25 cellular contexts compared by ENCODE assay signal in genomic region chr3:193941486-193941885, GRCh38.
DNase-seq lines count a peak whose midpoint lies in the region; ATAC-seq, FAIRE-seq and TF ChIP-seq lines count a peak whose summit lies in the region.
"Had no signal": no experiment of that assay in that cellular context is flagged by ENCODE, and none has a peak within 500 bp of the region (broad histone marks: within the 10 kb centered on the region; RNA-seq: fewer than 3 reads in every experiment).

No MANE protein-coding gene starts in this region.

- no peak overlapping the region for H2BK120ac ChIP-seq in H1 (replicated peaks; ENCODE audit: low read depth, low read length)

- H3K9me3 ChIP-seq in K562 (replicated peaks; ENCODE audit: control insufficient read depth, insufficient read depth, low read depth, low read length) (no peaks in the 10 kb centered on the region), H1 (ENCODE audit: insufficient read depth in 2 of 2, low read depth in 1 of 2, low read length in 1 of 2) (no peaks in the 10 kb centered on the region)
- H3K9me3 ChIP-seq: A549; BLaER1 treated with 17β-estradiol and CSF1 and Interleukin-3, amounts not matched to agents 10 nM and 100 nM; Caco-2 had no signal

- H3K79me1 ChIP-seq in H1 (ENCODE audit: low read depth, low read length) = no peaks in the 10 kb centered on the region

- H3K79me2 ChIP-seq in K562 (ENCODE audit: control insufficient read depth, insufficient read depth, low read length) (no peaks in the 10 kb centered on the region), H1 (ENCODE audit: control insufficient read depth in 1 of 2, insufficient read depth in 2 of 2, low read length in 2 of 2) (no peaks in the 10 kb centered on the region)

- H3K23ac ChIP-seq in H1 (ENCODE audit: insufficient read length) = no peak overlapping the region

- H3K4me2 ChIP-seq in K562 (ENCODE audit: insufficient read depth, low read length) (no peak overlapping the region), H1 (ENCODE audit: insufficient read depth in 1 of 2, low read depth in 2 of 2, low read length in 2 of 2) (no peak overlapping the region)
- H3K4me2 ChIP-seq: A549; BLaER1 treated with 17β-estradiol and CSF1 and Interleukin-3, amounts not matched to agents 10 nM and 100 nM had no signal

- no peak for TF ChIP-seq CTCF in Calu3 (IDR thresholded peaks at IDR 0.05; ENCODE audit: unreplicated experiment)
- TF ChIP-seq CTCF in K562 (IDR thresholded peaks at IDR 0.05 in 2 of 3, conservative IDR thresholded peaks at IDR 0.05 in 1 of 3; ENCODE audit: insufficient read depth in 2 of 3, low read depth in 1 of 3, low read length in 3 of 3) = no peak
- TF ChIP-seq CTCF in H1 (IDR thresholded peaks at IDR 0.05; ENCODE audit: control extremely low read depth in 1 of 3, insufficient read depth in 1 of 3, low read depth in 1 of 3, low read length in 3 of 3) = no peak
- TF ChIP-seq CTCF in dorsolateral prefrontal cortex (IDR thresholded peaks at IDR 0.05 in 54 of 56, conservative IDR thresholded peaks at IDR 0.05 in 2 of 56; ENCODE audit: low read depth in 1 of 56, partially characterized antibody in 56 of 56) = no peak

- TF ChIP-seq RAD21 in K562 (CRISPR knock-in tag; conservative IDR thresholded peaks at IDR 0.05 in 1 of 2, IDR thresholded peaks at IDR 0.05 in 1 of 2) (no peak), H1 (IDR thresholded peaks at IDR 0.05 in 1 of 2, conservative IDR thresholded peaks at IDR 0.05 in 1 of 2; ENCODE audit: low read depth in 2 of 2, low read length in 2 of 2) (no peak)

- peaks cover 14% of the 10 kb centered on the region for H3K4me1 Mint-ChIP-seq in Calu3 (ENCODE audit: low read depth, unreplicated experiment)
- H3K4me1 Mint-ChIP-seq: B cell had no signal

- peak overlapping the region; percentile 16; the same call in 1 of the 2 replicates for H2BK20ac ChIP-seq in H1 (ENCODE audit: low read length)

- peaks cover 26 to 57% of the 10 kb centered on the region in 2 experiments for H3K4me1 ChIP-seq in K562 (replicated peaks in 1 of 2; ENCODE audit: control insufficient read depth in 2 of 2, insufficient read depth in 2 of 2, low read length in 2 of 2)
- H3K4me1 ChIP-seq in H1 (replicated peaks in 1 of 4; ENCODE audit: control insufficient read depth in 3 of 4, insufficient read depth in 4 of 4, low read length in 3 of 4) = peaks cover 15 to 37% (median 28%) of the 10 kb centered on the region in 4 experiments
- H3K4me1 ChIP-seq: A549; BLaER1 treated with 17β-estradiol and CSF1 and Interleukin-3, amounts not matched to agents 10 nM and 100 nM had no signal

- peak overlapping the region; percentile 89; the same call in 2 of the 3 replicates for H3K27ac ChIP-seq in K562 (ENCODE audit: extremely low read depth, low read depth, low read length)
- no peak overlapping the region for H3K27ac ChIP-seq in H1 (ENCODE audit: low read depth, low read length)
- no peak overlapping the region for H3K27ac ChIP-seq in dorsolateral prefrontal cortex
- H3K27ac ChIP-seq: 22Rv1; A549; BLaER1 treated with 17β-estradiol and CSF1 and Interleukin-3, amounts not matched to agents 10 nM and 100 nM; C4-2B had no signal

- no peak overlapping the region for H3K4ac ChIP-seq in H1 (replicated peaks; ENCODE audit: insufficient read length, low read depth, low read length)

- peak overlapping the region; percentile 15 for H3K27ac Mint-ChIP-seq in Calu3 (ENCODE audit: unreplicated experiment)
- H3K27ac Mint-ChIP-seq: B cell; CD4-positive, alpha-beta T cell; CD8-positive, alpha-beta T cell had no signal

- H3K4me3 ChIP-seq in K562 (no peak overlapping the region), H1 (ENCODE audit: extremely low read depth in 1 of 4, insufficient read depth in 2 of 4, low read depth in 3 of 4, low read length in 4 of 4) (no peak overlapping the region), dorsolateral prefrontal cortex (no peak overlapping the region)
- H3K4me3 ChIP-seq: A549; BLaER1 treated with 17β-estradiol and CSF1 and Interleukin-3, amounts not matched to agents 10 nM and 100 nM; GM12878 had no signal

- ATAC-seq in K562 = no peak
- ATAC-seq in GM21717 (IDR thresholded peaks at IDR 0.05; ENCODE audit: unreplicated experiment) = no peak
- ATAC-seq: A549; CD8-positive, alpha-beta T cell; GM12878 had no signal

- FAIRE-seq in K562 (lab: Jason Lieb, UNC) (no peak), H1 (lab: Jason Lieb, UNC) (no peak), urothelium cell line (lab: Jason Lieb, UNC) (peak; percentile 72)
- FAIRE-seq: A549, GM12878, GM19239 had no signal

- intact Hi-C loops in Calu3 (cut with micrococcal nuclease; ENCODE audit: unreplicated experiment) (loop anchor here (10.0 kb wide), 1 partner anchor 193 kb away; the partner anchor contains the start of gene HES1), K562 (cut with micrococcal nuclease) (loop anchor here (10.0 kb wide), 1 partner anchor 373 kb away; no protein-coding TSS in a partner anchor), dorsolateral prefrontal cortex (cut with DNase I) (no loop called here)

- 68% methylated on average over 9 of the region's 10 CpGs for WGBS in K562 (ENCODE audit: insufficient coverage, low coverage, missing lambda C conversion rate)
- 84% methylated on average over 10 of the region's 10 CpGs; no CpG with 5 or more reads in 1 of the 2 experiments for WGBS in H1 (ENCODE audit: extremely low coverage in 1 of 2, insufficient coverage in 1 of 2, insufficient read length in 1 of 2, insufficient replicate concordance in 2 of 2, low coverage in 1 of 2, low lambda C conversion rate in 2 of 2, missing lambda C conversion rate in 1 of 2), 2 experiments

- no peak for TF ChIP-seq POLR2A in K562 (conservative IDR thresholded peaks at IDR 0.05)
- TF ChIP-seq POLR2A in H1 (IDR thresholded peaks at IDR 0.05; ENCODE audit: control extremely low read depth in 1 of 2, low read depth in 2 of 2, low read length in 2 of 2) = no peak

- H2BK12ac ChIP-seq in H1 (ENCODE audit: low read depth, low read length) = peak overlapping the region; percentile 21; the same call in 1 of the 2 replicates

- in situ Hi-C loops in K562 (cut with MboI) = no loop called here

- TF ChIP-seq EP300 in K562 (IDR thresholded peaks at IDR 0.05; ENCODE audit: low read length) (no peak), H1 (IDR thresholded peaks at IDR 0.05; ENCODE audit: borderline replicate concordance in 1 of 2, low read depth in 2 of 2, low read length in 2 of 2) (no peak)

- H3K18ac ChIP-seq in H1 (ENCODE audit: extremely low read depth, low read length) = no peak overlapping the region; the same call in 1 of the 2 replicates

- no peaks in the 10 kb centered on the region for H3K27me3 ChIP-seq in K562 (ENCODE audit: control insufficient read depth in 2 of 2, insufficient read depth in 2 of 2, low read length in 2 of 2)
- peaks cover 0 to 2% (median 0%) of the 10 kb centered on the region in 4 experiments; a peak in 3 of 7 replicates for H3K27me3 ChIP-seq in H1 (replicated peaks in 1 of 4; ENCODE audit: control insufficient read depth in 3 of 4, extremely low read depth in 1 of 4, insufficient read depth in 3 of 4, low read length in 3 of 4)
- H3K27me3 ChIP-seq in dorsolateral prefrontal cortex = no peaks in the 10 kb centered on the region
- H3K27me3 ChIP-seq: BLaER1 treated with 17β-estradiol and CSF1 and Interleukin-3, amounts not matched to agents 10 nM and 100 nM had no signal

- POLR2A ChIA-PET in K562 (lab: Yijun Ruan, JAX) (interaction anchor here (0.7 to 3.4 kb wide), 2 partner anchors 12 to 134 kb away, joined by 3 to 16 read pairs; no protein-coding TSS in a partner anchor), H1 (lab: Charles Lee; ENCODE audit: partially characterized antibody) (no interaction called here)

- no peaks in the 10 kb centered on the region for H3K9me1 ChIP-seq in K562 (ENCODE audit: control insufficient read depth, insufficient read depth, low read length)

- 0 out of 2 replicates have a peak overlapping the region, but pooled peaks have one; percentile 2 for H2AK5ac ChIP-seq in H1 (ENCODE audit: low read depth, low read length)

- H4K8ac ChIP-seq in H1 (ENCODE audit: extremely low read depth, insufficient read depth, low read length) = no peak overlapping the region

- no peak overlapping the region for H3K56ac ChIP-seq in H1 (replicated peaks; ENCODE audit: insufficient read length, low read depth, low read length)

- no peak overlapping the region for H4K5ac ChIP-seq in H1 (ENCODE audit: insufficient read length, low read depth, low read length)

- no peak for DNase-seq in Calu3
- DNase-seq in K562 (ENCODE audit: extremely low read depth in 1 of 4, low spot score in 3 of 4) = no peak
- DNase-seq in H1 (ENCODE audit: low read depth in 1 of 2, low spot score in 2 of 2) = no peak
- no peak for DNase-seq in urothelium cell line (ENCODE audit: low spot score)
- DNase-seq in NCI-H446 (lab: John Stamatoyannopoulos, UW) = no peak
- no peak for DNase-seq in dorsolateral prefrontal cortex
- DNase-seq: AML-193; Caco-2; CD4-positive, alpha-beta T cell; CD8-positive, alpha-beta T cell; DMS 273 treated with DMSO at 0.1 percent for 48 hours; DMS153; DMS53; DMS79; DND-41; EL; GDM1 had no signal

- H2BK15ac ChIP-seq in H1 (ENCODE audit: low read length) = peak overlapping the region; percentile 46; the same call in 1 of the 2 replicates

- no peaks in the 10 kb centered on the region for H3K27me3 Mint-ChIP-seq in Calu3 (ENCODE audit: unreplicated experiment)

- H2AFZ ChIP-seq in K562 (ENCODE audit: low read depth, low read length) (peak overlapping the region; percentile 95), H1 (ENCODE audit: low read length) (no peak overlapping the region)

- CTCF ChIA-PET in Calu3 (lab: Charles Lee) = interaction anchor here (3.6 kb wide), 1 partner anchor 12 kb away, joined by 15 read pairs; no protein-coding TSS in a partner anchor
- CTCF ChIA-PET in K562 (lab: Yijun Ruan, JAX; ENCODE audit: low intra/inter-chr PET ratio) = no interaction called here
- CTCF ChIA-PET in H1 (lab: Charles Lee; ENCODE audit: partially characterized antibody) = interaction anchor here (0.8 to 1.8 kb wide), 3 partner anchors 12 to 115 kb away, joined by 3 to 5 read pairs (median 3); no protein-coding TSS in a partner anchor

- H3K4me3 Mint-ChIP-seq in Calu3 (ENCODE audit: low read depth, unreplicated experiment) = no peak overlapping the region
- H3K4me3 Mint-ChIP-seq: B cell; CD4-positive, alpha-beta T cell; CD8-positive, alpha-beta T cell had no signal

- H3K36me3 ChIP-seq in K562 (ENCODE audit: control insufficient read depth, insufficient read depth, low read length) = no peaks in the 10 kb centered on the region
- no peaks in the 10 kb centered on the region for H3K36me3 ChIP-seq in H1 (ENCODE audit: control insufficient read depth in 2 of 4, insufficient read depth in 4 of 4, low read length in 3 of 4)
- H3K36me3 ChIP-seq: BLaER1 treated with 17β-estradiol and CSF1 and Interleukin-3, amounts not matched to agents 10 nM and 100 nM had no signal

- BruUV-seq in Calu3 (replicated peaks; lab: Mats Ljungman, UMichigan) = no TSS peak
- no TSS peak for BruUV-seq in K562 (replicated peaks; lab: Mats Ljungman, UMichigan)

- H4K91ac ChIP-seq in H1 (replicated peaks; ENCODE audit: insufficient read length, low read length) = no peak overlapping the region

- peak overlapping the region; percentile 62; the same call in 1 of the 2 replicates for H2BK5ac ChIP-seq in H1 (ENCODE audit: low read depth, low read length)

- H3K36me3 Mint-ChIP-seq in Calu3 (ENCODE audit: insufficient read depth, unreplicated experiment) = no peaks in the 10 kb centered on the region
- H3K36me3 Mint-ChIP-seq: CD8-positive, alpha-beta T cell had no signal

- H3K14ac ChIP-seq in H1 (ENCODE audit: insufficient read length) = no peak overlapping the region

- H3K9ac ChIP-seq in K562 (ENCODE audit: insufficient read depth in 1 of 2, low read depth in 2 of 2, low read length in 2 of 2) = no peak overlapping the region; a peak in 1 of 4 replicates
- no peak overlapping the region for H3K9ac ChIP-seq in H1 (replicated peaks in 1 of 4; ENCODE audit: extremely low read depth in 1 of 4, low read depth in 3 of 4, low read length in 3 of 4)
- H3K9ac ChIP-seq: BLaER1 treated with 17β-estradiol and CSF1 and Interleukin-3, amounts not matched to agents 10 nM and 100 nM had no signal

- no peaks in the 10 kb centered on the region for H3K23me2 ChIP-seq in H1 (ENCODE audit: low read depth, low read length)

- H4K20me1 ChIP-seq in K562 (replicated peaks; ENCODE audit: control insufficient read depth, insufficient read depth, low read length) (no peaks in the 10 kb centered on the region), H1 (replicated peaks in 1 of 2; ENCODE audit: control insufficient read depth in 1 of 2, insufficient read depth in 2 of 2, low read length in 2 of 2) (no peaks in the 10 kb centered on the region)
- H4K20me1 ChIP-seq: BLaER1 treated with 17β-estradiol and CSF1 and Interleukin-3, amounts not matched to agents 10 nM and 100 nM had no signal

- H3K9me3 Mint-ChIP-seq in Calu3 (ENCODE audit: low read depth, unreplicated experiment) = peaks cover 2% of the 10 kb centered on the region
- H3K9me3 Mint-ChIP-seq: CD4-positive, alpha-beta T cell; CD8-positive, alpha-beta T cell had no signal

Comparison
In these comparisons a context has a peak if more than half of its experiments do, and no peak if none do; other contexts are left out.
1. intact Hi-C loops: an anchor here in Calu3 (10.0 kb wide) and K562 (10.0 kb wide); none called in dorsolateral prefrontal cortex.